8 cellular contexts compared by ENCODE assay signal in genomic region chr14:21023817-21024667, GRCh38. TPM values are rescaled to one million over a fixed set of nuclear protein-coding genes. Genes with fewer than 3 reads are reported as not detected.
DNase-seq lines count a peak whose midpoint lies in the region; ATAC-seq and TF ChIP-seq lines count a peak whose summit lies in the region.

No MANE protein-coding gene starts in this region.

- CTCF ChIA-PET in HEK293 (lab: Yijun Ruan, JAX), result interaction anchor here (0.8 to 1.7 kb wide), 6 partner anchors 10 to 81 kb away, joined by 3 to 6 read pairs (median 4); no protein-coding TSS in a partner anchor

- WGBS in right cardiac atrium, result 15% methylated on average over 21 of the region's 21 CpGs

- H3K36me3 ChIP-seq in HEK293 (ENCODE audit: control insufficient read depth in 2 of 2, insufficient read depth in 1 of 2, low read length in 2 of 2), result peaks cover 0 to 30% of the 10 kb centered on the region in 2 experiments; a peak in 2 of 3 replicates

- peaks cover 12% of the 10 kb centered on the region for H3K4me1 Mint-ChIP-seq in activated T-helper 17 cell treated with anti-CD3 and anti-CD28 coated beads, Interleukin-2, amount 50 U/mL, for 72 hours

- ATAC-seq in activated T-helper 17 cell treated with anti-CD3 and anti-CD28 coated beads, Interleukin-2, amount 50 U/mL, for 72 hours (replicated peaks), result peak; percentile 54
- ATAC-seq in right cardiac atrium, result peak in 1 of 2 donors; percentile 3

- H3K27ac Mint-ChIP-seq in activated T-helper 17 cell treated with anti-CD3 and anti-CD28 coated beads, Interleukin-2, amount 50 U/mL, for 72 hours, result peak overlapping the region; percentile 66

- DNase-seq in right cardiac atrium (peak in 2 of 3 donors; percentile 45 to 65), skeletal muscle cell (ENCODE audit: low read depth) (no peak), NCI-H2029 treated with DMSO at 0.1 percent for 48 hours (lab: John Stamatoyannopoulos, UW) (no peak), kidney glomerular epithelial cell (lab: John Stamatoyannopoulos, UW) (no peak), NCI-H1436 (lab: John Stamatoyannopoulos, UW) (no peak), 8988T (no peak)

- H3K9me3 Mint-ChIP-seq in activated T-helper 17 cell treated with anti-CD3 and anti-CD28 coated beads, Interleukin-2, amount 50 U/mL, for 72 hours, result no peaks in the 10 kb centered on the region

- H3K4me3 Mint-ChIP-seq in activated T-helper 17 cell treated with anti-CD3 and anti-CD28 coated beads, Interleukin-2, amount 50 U/mL, for 72 hours, result peak overlapping the region; percentile 86

- POLR2A ChIA-PET in HEK293 (lab: Yijun Ruan, JAX), result interaction anchor here (1.0 kb wide), 1 partner anchor 9 kb away, joined by 5 read pairs; no protein-coding TSS in a partner anchor

- H3K4me1 ChIP-seq in HEK293 (ENCODE audit: control insufficient read depth, insufficient read depth, low read length) (peaks cover 10% of the 10 kb centered on the region; the same call in 1 of the 2 replicates), right cardiac atrium (ENCODE audit: control insufficient read depth, insufficient read depth, low read length) (peaks cover 12% of the 10 kb centered on the region)

- no peaks in the 10 kb centered on the region for H3K9me3 ChIP-seq in HEK293 (ENCODE audit: control insufficient read depth, insufficient read depth, low read depth, low read length)
- no peaks in the 10 kb centered on the region for H3K9me3 ChIP-seq in right cardiac atrium (ENCODE audit: control insufficient read depth, low read length)

- no peaks in the 10 kb centered on the region for H3K27me3 ChIP-seq in right cardiac atrium (ENCODE audit: control insufficient read depth, insufficient read depth)

- intact Hi-C loops in right cardiac atrium (cut with DNase I), result no loop called here

- peak overlapping the region; percentile 74; the same call in 1 of the 2 replicates for H3K27ac ChIP-seq in HEK293 (ENCODE audit: extremely low read depth, low read depth, low read length)
- H3K27ac ChIP-seq in right cardiac atrium (ENCODE audit: low read length), result peak overlapping the region; percentile 87

- H3K36me3 Mint-ChIP-seq in activated T-helper 17 cell treated with anti-CD3 and anti-CD28 coated beads, Interleukin-2, amount 50 U/mL, for 72 hours (ENCODE audit: low read depth), result peaks cover 11% of the 10 kb centered on the region

- H3K27me3 Mint-ChIP-seq in activated T-helper 17 cell treated with anti-CD3 and anti-CD28 coated beads, Interleukin-2, amount 50 U/mL, for 72 hours, result no peaks in the 10 kb centered on the region

- no peak for TF ChIP-seq CTCF in HEK293 (tag by site-specific recombination; IDR thresholded peaks at IDR 0.05)

- H3K4me3 ChIP-seq in HEK293 (ENCODE audit: low read depth, low read length) (peak overlapping the region; percentile 69), right cardiac atrium (ENCODE audit: low read length) (peak overlapping the region; percentile 90), skeletal muscle cell (ENCODE audit: low read depth, low read length) (peak overlapping the region; percentile 51)

TF ChIP-seq in HEK293, 187 proteins besides CTCF, POLR2A, EP300 and RAD21:
- TF ChIP-seq ZNF544 (tag by site-specific recombination; IDR thresholded peaks at IDR 0.05) (no peak), YY1 (tag by site-specific recombination; IDR thresholded peaks at IDR 0.05) (no peak), ZSCAN30 (tag by site-specific recombination; IDR thresholded peaks at IDR 0.05) (no peak), ZNF26 (tag by site-specific recombination; IDR thresholded peaks at IDR 0.05) (no peak), ZNF473 (tag by site-specific recombination; IDR thresholded peaks at IDR 0.05) (no peak), ZNF555 (tag by site-specific recombination; conservative IDR thresholded peaks at IDR 0.05) (no peak), ZNF48 (tag by site-specific recombination; IDR thresholded peaks at IDR 0.05) (no peak), ZNF184 (tag by site-specific recombination; IDR thresholded peaks at IDR 0.05) (no peak), ZNF223 (tag by site-specific recombination; IDR thresholded peaks at IDR 0.05) (no peak), ZBTB7A (tag by site-specific recombination; IDR thresholded peaks at IDR 0.05; ENCODE audit: low read depth) (no peak), ZNF175 (tag by site-specific recombination; IDR thresholded peaks at IDR 0.05) (no peak), ZNF76 (tag by site-specific recombination; IDR thresholded peaks at IDR 0.05; ENCODE audit: borderline replicate concordance, low read depth) (no peak)
- TF ChIP-seq, protein P1, sequence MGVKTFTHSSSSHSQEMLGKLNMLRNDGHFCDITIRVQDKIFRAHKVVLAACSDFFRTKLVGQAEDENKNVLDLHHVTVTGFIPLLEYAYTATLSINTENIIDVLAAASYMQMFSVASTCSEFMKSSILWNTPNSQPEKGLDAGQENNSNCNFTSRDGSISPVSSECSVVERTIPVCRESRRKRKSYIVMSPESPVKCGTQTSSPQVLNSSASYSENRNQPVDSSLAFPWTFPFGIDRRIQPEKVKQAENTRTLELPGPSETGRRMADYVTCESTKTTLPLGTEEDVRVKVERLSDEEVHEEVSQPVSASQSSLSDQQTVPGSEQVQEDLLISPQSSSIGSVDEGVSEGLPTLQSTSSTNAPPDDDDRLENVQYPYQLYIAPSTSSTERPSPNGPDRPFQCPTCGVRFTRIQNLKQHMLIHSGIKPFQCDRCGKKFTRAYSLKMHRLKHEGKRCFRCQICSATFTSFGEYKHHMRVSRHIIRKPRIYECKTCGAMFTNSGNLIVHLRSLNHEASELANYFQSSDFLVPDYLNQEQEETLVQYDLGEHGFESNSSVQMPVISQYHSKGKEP (tag by site-specific recombination; IDR thresholded peaks at IDR 0.05), result no peak
- TF ChIP-seq, protein P2, sequence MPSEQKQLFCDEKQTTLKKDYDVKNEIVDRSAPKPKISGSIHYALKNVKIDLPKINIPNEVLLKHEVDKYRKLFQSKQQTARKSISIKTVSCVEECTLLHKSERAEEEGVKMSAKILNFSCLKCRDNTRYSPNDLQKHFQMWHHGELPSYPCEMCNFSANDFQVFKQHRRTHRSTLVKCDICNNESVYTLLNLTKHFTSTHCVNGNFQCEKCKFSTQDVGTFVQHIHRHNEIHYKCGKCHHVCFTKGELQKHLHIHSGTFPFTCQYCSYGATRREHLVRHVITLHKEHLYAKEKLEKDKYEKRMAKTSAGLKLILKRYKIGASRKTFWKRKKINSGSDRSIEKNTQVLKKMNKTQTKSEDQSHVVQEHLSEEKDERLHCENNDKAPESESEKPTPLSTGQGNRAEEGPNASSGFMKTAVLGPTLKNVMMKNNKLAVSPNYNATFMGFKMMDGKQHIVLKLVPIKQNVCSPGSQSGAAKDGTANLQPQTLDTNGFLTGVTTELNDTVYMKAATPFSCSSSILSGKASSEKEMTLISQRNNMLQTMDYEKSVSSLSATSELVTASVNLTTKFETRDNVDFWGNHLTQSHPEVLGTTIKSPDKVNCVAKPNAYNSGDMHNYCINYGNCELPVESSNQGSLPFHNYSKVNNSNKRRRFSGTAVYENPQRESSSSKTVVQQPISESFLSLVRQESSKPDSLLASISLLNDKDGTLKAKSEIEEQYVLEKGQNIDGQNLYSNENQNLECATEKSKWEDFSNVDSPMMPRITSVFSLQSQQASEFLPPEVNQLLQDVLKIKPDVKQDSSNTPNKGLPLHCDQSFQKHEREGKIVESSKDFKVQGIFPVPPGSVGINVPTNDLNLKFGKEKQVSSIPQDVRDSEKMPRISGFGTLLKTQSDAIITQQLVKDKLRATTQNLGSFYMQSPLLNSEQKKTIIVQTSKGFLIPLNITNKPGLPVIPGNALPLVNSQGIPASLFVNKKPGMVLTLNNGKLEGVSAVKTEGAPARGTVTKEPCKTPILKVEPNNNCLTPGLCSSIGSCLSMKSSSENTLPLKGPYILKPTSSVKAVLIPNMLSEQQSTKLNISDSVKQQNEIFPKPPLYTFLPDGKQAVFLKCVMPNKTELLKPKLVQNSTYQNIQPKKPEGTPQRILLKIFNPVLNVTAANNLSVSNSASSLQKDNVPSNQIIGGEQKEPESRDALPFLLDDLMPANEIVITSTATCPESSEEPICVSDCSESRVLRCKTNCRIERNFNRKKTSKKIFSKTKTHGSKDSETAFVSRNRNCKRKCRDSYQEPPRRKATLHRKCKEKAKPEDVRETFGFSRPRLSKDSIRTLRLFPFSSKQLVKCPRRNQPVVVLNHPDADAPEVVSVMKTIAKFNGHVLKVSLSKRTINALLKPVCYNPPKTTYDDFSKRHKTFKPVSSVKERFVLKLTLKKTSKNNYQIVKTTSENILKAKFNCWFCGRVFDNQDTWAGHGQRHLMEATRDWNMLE (tag by site-specific recombination; conservative IDR thresholded peaks at IDR 0.05; ENCODE audit: low read depth), result no peak

RNA-seq across cellular contexts. Expression of gene NDRG2, which starts 0.8 kb away (rescaled TPM):
- total RNA-seq in activated T-helper 17 cell treated with anti-CD3 and anti-CD28 coated beads, Interleukin-2, amount 50 U/mL, for 72 hours, result 1 to 10 TPM; 4.1 to 5.4 TPM
- 100 to 1,000 TPM; 219 to 368 (median 330) TPM for total RNA-seq in right cardiac atrium
- polyA plus RNA-seq in right cardiac atrium, result 351 TPM

RNA-seq across cellular contexts. Expression of gene TPPP2, which starts 6.0 kb away (rescaled TPM):
- total RNA-seq in activated T-helper 17 cell treated with anti-CD3 and anti-CD28 coated beads, Interleukin-2, amount 50 U/mL, for 72 hours, result not detected
- 1 to 10 TPM in 3 of 4 donors, under 1 TPM in 1; 0.56 to 1.7 (median 1.1) TPM for total RNA-seq in right cardiac atrium
- polyA plus RNA-seq in right cardiac atrium, result 0.43 TPM

RNA-seq across cellular contexts. Expression of gene RNASE13, which starts 10.6 kb away (rescaled TPM):
- total RNA-seq in activated T-helper 17 cell treated with anti-CD3 and anti-CD28 coated beads, Interleukin-2, amount 50 U/mL, for 72 hours, result not detected
- total RNA-seq in right cardiac atrium, result not detected
- polyA plus RNA-seq in right cardiac atrium, result not detected

RNA-seq across cellular contexts. Expression of gene RNASE7, which starts 18.1 kb away (rescaled TPM):
- total RNA-seq in activated T-helper 17 cell treated with anti-CD3 and anti-CD28 coated beads, Interleukin-2, amount 50 U/mL, for 72 hours, result not detected
- total RNA-seq in right cardiac atrium, result not detected
- not detected for polyA plus RNA-seq in right cardiac atrium

RNA-seq across cellular contexts. Expression of gene SLC39A2, which starts 24.9 kb away (rescaled TPM):
- total RNA-seq in activated T-helper 17 cell treated with anti-CD3 and anti-CD28 coated beads, Interleukin-2, amount 50 U/mL, for 72 hours, result under 1 TPM; 0.24 to 0.30 TPM
- total RNA-seq in right cardiac atrium, result under 1 TPM in 2 of 4 donors, not detected in 2; 0.29 to 0.35 TPM
- polyA plus RNA-seq in right cardiac atrium, result 0.16 TPM

Comparison
In these comparisons a context has a peak if more than half of its experiments do, and no peak if none do; other contexts are left out.
1. DNase-seq: peak in right cardiac atrium (2 of 3); none in skeletal muscle cell (single experiment), NCI-H2029 treated with DMSO at 0.1 percent for 48 hours (single experiment), kidney glomerular epithelial cell (single experiment), NCI-H1436 (single experiment) and 8988T (single experiment).
2. RNA of gene NDRG2, which starts 0.8 kb away (total RNA-seq): 219 to 368 TPM in right cardiac atrium; 4.1 to 5.4 TPM in activated T-helper 17 cell treated with anti-CD3 and anti-CD28 coated beads, Interleukin-2, amount 50 U/mL, for 72 hours; every median in the first group is over 10 times any median in the second.
3. Peak in every context shown above with its lines, with median percentiles within 50 percentile points of each other: H3K4me3 ChIP-seq.